Comparison of ENCODE assay signal across 8 cellular contexts in the genomic region with DNA sequence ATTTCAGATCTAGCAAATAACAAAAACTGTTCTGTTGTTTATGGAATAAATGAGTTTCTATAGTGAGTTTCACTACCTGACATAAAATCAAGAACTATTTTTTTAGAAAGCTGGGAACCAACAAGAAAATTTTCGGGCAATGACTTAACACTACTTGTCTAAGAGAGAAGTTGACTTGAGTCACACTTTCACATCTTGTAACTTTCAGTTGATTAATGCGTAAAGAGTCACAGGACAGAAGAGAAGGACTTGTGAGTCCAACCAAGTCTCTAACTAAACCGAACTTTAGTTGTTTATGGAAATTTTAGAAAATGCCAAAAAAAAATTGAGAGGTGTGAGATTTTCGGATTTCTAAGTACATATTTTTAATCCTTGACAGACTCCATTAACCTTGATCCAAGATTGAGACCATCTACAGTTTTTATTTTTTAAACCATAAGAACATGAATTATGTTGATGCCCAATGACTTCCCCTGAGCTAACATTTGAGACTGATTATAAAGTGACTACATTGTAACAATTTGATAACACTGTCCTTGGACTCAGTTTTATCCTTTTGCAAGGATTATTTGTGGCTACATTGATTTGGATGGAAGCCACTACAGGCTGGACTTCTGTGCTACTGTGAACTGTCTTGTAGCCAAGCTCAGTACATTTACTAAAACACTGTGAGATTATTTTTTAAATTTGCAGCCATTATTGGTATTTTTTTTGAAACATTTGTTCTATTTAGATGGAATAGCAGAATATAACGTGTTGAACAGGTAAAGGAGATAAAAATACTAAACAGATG.
A peak's percentile ranks its signal among the peaks of the same experiment; 100 is the strongest.
DNase-seq lines count a peak whose midpoint lies in the region; ATAC-seq, FAIRE-seq and TF ChIP-seq lines count a peak whose summit lies in the region.

No MANE protein-coding gene starts in this region.

- H3K4me1 Mint-ChIP-seq in CD14-positive monocyte, result peaks cover 57% of the 10 kb centered on the region
- H3K4me1 Mint-ChIP-seq in activated CD4-positive, alpha-beta memory T cell treated with anti-CD3 and anti-CD28 coated beads for 36 hours (ENCODE audit: low read depth), result peaks cover 58% of the 10 kb centered on the region

- 0 out of 2 replicates have a peak, but pooled peaks cover 5% of the 10 kb centered on the region for H3K9me3 ChIP-seq in PC-9 (ENCODE audit: insufficient read depth, low read depth)

- no peak for TF ChIP-seq CTCF in CD14-positive monocyte (IDR thresholded peaks at IDR 0.05)
- no peak for TF ChIP-seq CTCF in PC-9 (conservative IDR thresholded peaks at IDR 0.05)

- H3K9me2 ChIP-seq in PC-9 (ENCODE audit: insufficient read depth), result no peaks in the 10 kb centered on the region

- peak overlapping the region; percentile 93 to 98 (median 94) for H3K27ac Mint-ChIP-seq in CD14-positive monocyte
- H3K27ac Mint-ChIP-seq in activated CD4-positive, alpha-beta memory T cell treated with anti-CD3 and anti-CD28 coated beads for 36 hours, result peak overlapping the region; percentile 66

- no peaks in the 10 kb centered on the region for H3K27me3 ChIP-seq in PC-9 (ENCODE audit: insufficient read depth, low read depth)

- no peak overlapping the region for H3K4me3 ChIP-seq in PC-9

- no TSS peak for BruUV-seq in PC-9 (replicated peaks; lab: Mats Ljungman, UMichigan)

- H3K4me2 ChIP-seq in PC-9, result no peak overlapping the region

- no peak for DNase-seq in CD14-positive monocyte (ENCODE audit: low spot score)
- DNase-seq in GM19239 (ENCODE audit: insufficient read length, low spot score), result no peak
- no peak for DNase-seq in activated CD4-positive, alpha-beta memory T cell treated with anti-CD3 and anti-CD28 coated beads for 36 hours
- no peak for DNase-seq in T-helper 9 cell
- no peak for DNase-seq in NCI-H2227 (lab: John Stamatoyannopoulos, UW; ENCODE audit: unreplicated experiment)
- DNase-seq in PC-9, result no peak
- no peak for DNase-seq in NCI-H1105 treated with DMSO at 0.1 percent for 48 hours (lab: John Stamatoyannopoulos, UW)

- POLR2A ChIA-PET in activated CD4-positive, alpha-beta memory T cell treated with anti-CD3 and anti-CD28 coated beads for 36 hours (lab: Charles Lee), result interaction anchor here (1.0 to 1.5 kb wide), 2 partner anchors 14 kb away, joined by 3 to 5 read pairs; no protein-coding TSS in a partner anchor
- POLR2A ChIA-PET in PC-9 (lab: Charles Lee; ENCODE audit: unreplicated experiment), result no interaction called here

- FAIRE-seq in GM19239 (lab: Jason Lieb, UNC), result peak; percentile 97

- H3K27ac ChIP-seq in PC-9, result no peak overlapping the region

- H3F3A ChIP-seq in PC-9 (ENCODE audit: insufficient read depth, low read depth), result no peaks in the 10 kb centered on the region

- H3K27me3 Mint-ChIP-seq in CD14-positive monocyte (ENCODE audit: low read depth in 3 of 3), result no peaks in the 10 kb centered on the region
- H3K27me3 Mint-ChIP-seq in activated CD4-positive, alpha-beta memory T cell treated with anti-CD3 and anti-CD28 coated beads for 36 hours, result no peaks in the 10 kb centered on the region

- intact Hi-C loops in CD14-positive monocyte (cut with micrococcal nuclease) (loop anchor here in 1 of 2 donors (2.0 to 10.0 kb wide), 2 partner anchors 14 to 822 kb away; no protein-coding TSS in a partner anchor), PC-9 (cut with micrococcal nuclease; ENCODE audit: unreplicated experiment) (no loop called here)
- intact Hi-C loops in activated CD4-positive, alpha-beta memory T cell treated with anti-CD3 and anti-CD28 coated beads for 36 hours (cut with micrococcal nuclease), result loop anchor here (1.0 to 5.0 kb wide), 4 partner anchors 12 to 401 kb away; no protein-coding TSS in a partner anchor

- H3K36me3 Mint-ChIP-seq in CD14-positive monocyte, result peaks cover 11% of the 10 kb centered on the region in 2 donors
- no peaks in the 10 kb centered on the region for H3K36me3 Mint-ChIP-seq in activated CD4-positive, alpha-beta memory T cell treated with anti-CD3 and anti-CD28 coated beads for 36 hours

- H3K4me1 ChIP-seq in PC-9 (replicated peaks; ENCODE audit: insufficient read depth), result no peaks in the 10 kb centered on the region

- peak overlapping the region in 1 of 2 donors; percentile 70 for H3K4me3 Mint-ChIP-seq in CD14-positive monocyte
- H3K4me3 Mint-ChIP-seq in activated CD4-positive, alpha-beta memory T cell treated with anti-CD3 and anti-CD28 coated beads for 36 hours, result no peak overlapping the region

- H3K36me3 ChIP-seq in PC-9 (ENCODE audit: low read depth), result no peaks in the 10 kb centered on the region

- H3K9me3 Mint-ChIP-seq in CD14-positive monocyte, result no peaks in the 10 kb centered on the region
- no peaks in the 10 kb centered on the region for H3K9me3 Mint-ChIP-seq in activated CD4-positive, alpha-beta memory T cell treated with anti-CD3 and anti-CD28 coated beads for 36 hours

- no peak overlapping the region for H2AFZ ChIP-seq in PC-9

- peak; percentile 74 for ATAC-seq in HG03095 (IDR thresholded peaks at IDR 0.05; ENCODE audit: unreplicated experiment)

- no peaks in the 10 kb centered on the region for H4K20me1 ChIP-seq in PC-9 (ENCODE audit: insufficient read depth)

- no peaks in the 10 kb centered on the region for H3K79me2 ChIP-seq in PC-9 (ENCODE audit: low read depth)

- CTCF ChIA-PET in activated CD4-positive, alpha-beta memory T cell treated with anti-CD3 and anti-CD28 coated beads for 36 hours (lab: Charles Lee), result interaction anchor here (1.0 kb wide), 1 partner anchor 15 kb away, joined by 4 read pairs; no protein-coding TSS in a partner anchor
- CTCF ChIA-PET in PC-9 (lab: Charles Lee), result no interaction called here
